Comparison of ENCODE assay signal across 8 cellular contexts in the genomic region with DNA sequence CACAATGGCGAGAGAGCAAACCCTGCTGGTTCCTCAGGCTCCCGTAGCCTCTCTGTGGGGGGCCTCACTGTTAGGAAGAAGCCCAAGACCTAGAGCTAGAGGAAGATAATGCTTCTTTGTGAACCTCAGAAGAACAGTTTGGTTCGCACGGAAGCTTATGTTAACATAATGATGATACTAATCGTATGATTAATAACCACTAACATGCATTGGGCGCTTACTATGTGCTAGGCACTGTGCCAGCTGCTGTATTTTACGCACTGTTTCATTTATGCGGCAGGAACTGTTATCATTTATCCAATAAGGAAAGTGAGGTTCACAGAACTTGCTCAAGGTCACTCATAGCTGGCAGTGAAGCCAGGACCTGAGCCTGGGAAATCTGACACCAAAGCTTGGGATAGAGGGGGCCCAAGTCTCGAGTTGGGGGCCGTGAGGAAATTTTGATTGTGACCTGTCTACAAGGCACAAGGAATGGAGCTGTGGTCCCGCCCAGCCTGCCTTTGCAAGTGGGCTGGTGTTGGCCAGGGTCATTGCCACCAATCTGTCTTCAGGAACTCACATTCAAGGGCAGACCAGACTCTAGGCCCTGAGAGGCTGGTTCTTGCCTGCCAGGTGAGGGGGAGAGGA. TPM values are rescaled to one million over a fixed set of nuclear protein-coding genes. Genes with fewer than 3 reads are reported as not detected.
DNase-seq lines count a peak whose midpoint lies in the region; ATAC-seq and TF ChIP-seq lines count a peak whose summit lies in the region.

No MANE protein-coding gene starts in this region.

- no peak for TF ChIP-seq CTCF in SK-N-SH (IDR thresholded peaks at IDR 0.05)
- no peak for TF ChIP-seq CTCF in fibroblast of mammary gland (conservative IDR thresholded peaks at IDR 0.05; ENCODE audit: control insufficient read depth, insufficient read depth, low read depth, low read length)

- H3K27me3 ChIP-seq in SK-N-SH (ENCODE audit: insufficient read depth) (peaks cover 11% of the 10 kb centered on the region; the same call in 1 of the 2 replicates), skeletal muscle satellite cell (ENCODE audit: control insufficient read depth, insufficient read depth, low read length) (peaks cover 31% of the 10 kb centered on the region)

- H3K79me2 ChIP-seq in SK-N-SH (ENCODE audit: insufficient read depth), result no peaks in the 10 kb centered on the region

- TF ChIP-seq RAD21 in SK-N-SH (IDR thresholded peaks at IDR 0.05; ENCODE audit: low read length), result peak; percentile 4; the same call in 1 of the 2 replicates

- POLR2A ChIA-PET in SK-N-SH (lab: Yijun Ruan, JAX), result interaction anchor here (1.0 to 5.2 kb wide), 7 partner anchors 7 to 151 kb away, joined by 3 to 245 read pairs (median 26); a partner anchor contains a TSS

- TF ChIP-seq EP300 in SK-N-SH (IDR thresholded peaks at IDR 0.05; ENCODE audit: borderline replicate concordance in 1 of 2, low read depth in 1 of 2, low read length in 1 of 2), result peak in 1 of 2 experiments; percentile 56; a peak in 2 of 4 replicates

- H2AFZ ChIP-seq in SK-N-SH (ENCODE audit: low read depth), result no peak overlapping the region

- H3K36me3 ChIP-seq in SK-N-SH (replicated peaks in 1 of 2; ENCODE audit: control insufficient read depth in 1 of 2, insufficient read depth in 2 of 2, low read length in 1 of 2) (no peaks in the 10 kb centered on the region), skeletal muscle satellite cell (ENCODE audit: insufficient read depth, low read length) (no peaks in the 10 kb centered on the region)

- H3K9me3 ChIP-seq in SK-N-SH (no peaks in the 10 kb centered on the region), skeletal muscle satellite cell (replicated peaks; ENCODE audit: low read length) (no peaks in the 10 kb centered on the region)

- H3K27ac ChIP-seq in SK-N-SH (ENCODE audit: low read depth in 2 of 2, low read length in 1 of 2), result peak overlapping the region; percentile 57 to 99

- DNase-seq in HCEC 1CT (peak; percentile 98), SK-N-SH (peak; percentile 23), fibroblast of mammary gland (ENCODE audit: low read depth) (peak; percentile 98), COR-L47 (lab: John Stamatoyannopoulos, UW) (no peak)

- H4K20me1 ChIP-seq in SK-N-SH (ENCODE audit: insufficient read depth), result peaks cover 11% of the 10 kb centered on the region

- H3K4me2 ChIP-seq in SK-N-SH (peak overlapping the region; percentile 68), skeletal muscle satellite cell (ENCODE audit: low read length) (peak overlapping the region; percentile 72)

- H3K9me2 ChIP-seq in SK-N-SH, result no peaks in the 10 kb centered on the region

- H3F3A ChIP-seq in SK-N-SH (replicated peaks; ENCODE audit: insufficient read depth), result peaks cover 16% of the 10 kb centered on the region

- no peak for ATAC-seq in GM21786 (IDR thresholded peaks at IDR 0.05; ENCODE audit: unreplicated experiment)
- no peak for ATAC-seq in HG02938 (IDR thresholded peaks at IDR 0.05; ENCODE audit: unreplicated experiment)
- no peak for ATAC-seq in GM21529 (IDR thresholded peaks at IDR 0.05; ENCODE audit: unreplicated experiment)

- 21% methylated on average over 11 of the region's 11 CpGs for WGBS in SK-N-SH (ENCODE audit: low lambda C conversion rate)

- no peak overlapping the region for H3K9ac ChIP-seq in SK-N-SH
- H3K9ac ChIP-seq in skeletal muscle satellite cell (ENCODE audit: low read depth, low read length), result peak overlapping the region; percentile 69

- H3K4me1 ChIP-seq in SK-N-SH (ENCODE audit: control insufficient read depth in 1 of 2, insufficient read depth in 2 of 2, low read depth in 1 of 2, low read length in 1 of 2) (peaks cover 25 to 62% of the 10 kb centered on the region in 2 experiments), skeletal muscle satellite cell (ENCODE audit: control insufficient read depth, insufficient read depth, low read length) (peaks cover 39% of the 10 kb centered on the region)

- H3K4me3 ChIP-seq in SK-N-SH (ENCODE audit: low read depth in 2 of 2, low read length in 1 of 2), result peak overlapping the region; percentile 11 to 39; a peak in 2 of 4 replicates
- no peak overlapping the region for H3K4me3 ChIP-seq in fibroblast of mammary gland (ENCODE audit: control insufficient read depth, low read depth, low read length)
- peak overlapping the region; percentile 25 for H3K4me3 ChIP-seq in skeletal muscle satellite cell (ENCODE audit: low read length)

- CTCF ChIA-PET in SK-N-SH (lab: Yijun Ruan, JAX), result interaction anchor here (0.6 to 15.7 kb wide), 42 partner anchors 10 to 1380 kb away, joined by 3 to 679 read pairs (median 4); a partner anchor contains a TSS

TF ChIP-seq in SK-N-SH, 30 proteins besides CTCF, POLR2A, EP300 and RAD21 (continues in another document):
- TF ChIP-seq MXI1 (IDR thresholded peaks at IDR 0.05; ENCODE audit: low read depth, low read length) (0 out of 2 replicates have a peak, but pooled peaks have one; percentile 9), SIN3A (IDR thresholded peaks at IDR 0.05; ENCODE audit: borderline replicate concordance, low read depth, low read length) (no peak), JUND (IDR thresholded peaks at IDR 0.05) (no peak; the same call in 1 of the 2 replicates), NRF1 (IDR thresholded peaks at IDR 0.05; ENCODE audit: low read depth, low read length) (no peak), SMC3 (IDR thresholded peaks at IDR 0.05; ENCODE audit: low read depth, low read length) (peak; percentile 25; the same call in 1 of the 2 replicates), POLR2AphosphoS5 (IDR thresholded peaks at IDR 0.05; ENCODE audit: low read depth, low read length) (peak; percentile 59; the same call in 1 of the 2 replicates), CHD2 (IDR thresholded peaks at IDR 0.05; ENCODE audit: low read length, partially characterized antibody) (peak; percentile 25)
- TF ChIP-seq, protein P1, sequence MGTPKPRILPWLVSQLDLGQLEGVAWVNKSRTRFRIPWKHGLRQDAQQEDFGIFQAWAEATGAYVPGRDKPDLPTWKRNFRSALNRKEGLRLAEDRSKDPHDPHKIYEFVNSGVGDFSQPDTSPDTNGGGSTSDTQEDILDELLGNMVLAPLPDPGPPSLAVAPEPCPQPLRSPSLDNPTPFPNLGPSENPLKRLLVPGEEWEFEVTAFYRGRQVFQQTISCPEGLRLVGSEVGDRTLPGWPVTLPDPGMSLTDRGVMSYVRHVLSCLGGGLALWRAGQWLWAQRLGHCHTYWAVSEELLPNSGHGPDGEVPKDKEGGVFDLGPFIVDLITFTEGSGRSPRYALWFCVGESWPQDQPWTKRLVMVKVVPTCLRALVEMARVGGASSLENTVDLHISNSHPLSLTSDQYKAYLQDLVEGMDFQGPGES (IDR thresholded peaks at IDR 0.05; ENCODE audit: low read depth, low read length), result no peak
- TF ChIP-seq, protein P2, sequence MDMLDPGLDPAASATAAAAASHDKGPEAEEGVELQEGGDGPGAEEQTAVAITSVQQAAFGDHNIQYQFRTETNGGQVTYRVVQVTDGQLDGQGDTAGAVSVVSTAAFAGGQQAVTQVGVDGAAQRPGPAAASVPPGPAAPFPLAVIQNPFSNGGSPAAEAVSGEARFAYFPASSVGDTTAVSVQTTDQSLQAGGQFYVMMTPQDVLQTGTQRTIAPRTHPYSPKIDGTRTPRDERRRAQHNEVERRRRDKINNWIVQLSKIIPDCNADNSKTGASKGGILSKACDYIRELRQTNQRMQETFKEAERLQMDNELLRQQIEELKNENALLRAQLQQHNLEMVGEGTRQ (IDR thresholded peaks at IDR 0.05; ENCODE audit: borderline replicate concordance, low read depth, low read length), result no peak
- TF ChIP-seq, protein P3, sequence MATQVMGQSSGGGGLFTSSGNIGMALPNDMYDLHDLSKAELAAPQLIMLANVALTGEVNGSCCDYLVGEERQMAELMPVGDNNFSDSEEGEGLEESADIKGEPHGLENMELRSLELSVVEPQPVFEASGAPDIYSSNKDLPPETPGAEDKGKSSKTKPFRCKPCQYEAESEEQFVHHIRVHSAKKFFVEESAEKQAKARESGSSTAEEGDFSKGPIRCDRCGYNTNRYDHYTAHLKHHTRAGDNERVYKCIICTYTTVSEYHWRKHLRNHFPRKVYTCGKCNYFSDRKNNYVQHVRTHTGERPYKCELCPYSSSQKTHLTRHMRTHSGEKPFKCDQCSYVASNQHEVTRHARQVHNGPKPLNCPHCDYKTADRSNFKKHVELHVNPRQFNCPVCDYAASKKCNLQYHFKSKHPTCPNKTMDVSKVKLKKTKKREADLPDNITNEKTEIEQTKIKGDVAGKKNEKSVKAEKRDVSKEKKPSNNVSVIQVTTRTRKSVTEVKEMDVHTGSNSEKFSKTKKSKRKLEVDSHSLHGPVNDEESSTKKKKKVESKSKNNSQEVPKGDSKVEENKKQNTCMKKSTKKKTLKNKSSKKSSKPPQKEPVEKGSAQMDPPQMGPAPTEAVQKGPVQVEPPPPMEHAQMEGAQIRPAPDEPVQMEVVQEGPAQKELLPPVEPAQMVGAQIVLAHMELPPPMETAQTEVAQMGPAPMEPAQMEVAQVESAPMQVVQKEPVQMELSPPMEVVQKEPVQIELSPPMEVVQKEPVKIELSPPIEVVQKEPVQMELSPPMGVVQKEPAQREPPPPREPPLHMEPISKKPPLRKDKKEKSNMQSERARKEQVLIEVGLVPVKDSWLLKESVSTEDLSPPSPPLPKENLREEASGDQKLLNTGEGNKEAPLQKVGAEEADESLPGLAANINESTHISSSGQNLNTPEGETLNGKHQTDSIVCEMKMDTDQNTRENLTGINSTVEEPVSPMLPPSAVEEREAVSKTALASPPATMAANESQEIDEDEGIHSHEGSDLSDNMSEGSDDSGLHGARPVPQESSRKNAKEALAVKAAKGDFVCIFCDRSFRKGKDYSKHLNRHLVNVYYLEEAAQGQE (IDR thresholded peaks at IDR 0.05; ENCODE audit: low read depth, low read length), result 0 out of 2 replicates have a peak, but pooled peaks have one; percentile 35

RNA-seq across cellular contexts. Expression of a gene that starts 6.8 kb away (rescaled TPM):
- polyA plus RNA-seq in SK-N-SH (2012; rRNA removed), result 2.2 and 5.0 TPM in 2 replicates
- polyA plus RNA-seq in SK-N-SH (2012; cell fraction: cytosol; rRNA removed), result 5.8 and 8.0 TPM in 2 replicates
- polyA plus RNA-seq in SK-N-SH (2012; cell fraction: nucleus; rRNA removed), result 5.6 and 13.2 TPM in 2 replicates
- total RNA-seq in skeletal muscle satellite cell (2012; rRNA removed), result 0.22 and 1.0 TPM in 2 replicates

RNA-seq across cellular contexts. Expression of a gene that starts 9.2 kb away (rescaled TPM):
- polyA plus RNA-seq in SK-N-SH (2012; rRNA removed), result 1.7 and 3.7 TPM in 2 replicates
- polyA plus RNA-seq in SK-N-SH (2012; cell fraction: cytosol; rRNA removed), result 1.3 and 3.2 TPM in 2 replicates
- 1.1 and 1.7 TPM in 2 replicates for polyA plus RNA-seq in SK-N-SH (2012; cell fraction: nucleus; rRNA removed)
- total RNA-seq in skeletal muscle satellite cell (2012; rRNA removed), result 12.7 and 12.9 TPM in 2 replicates

RNA-seq across cellular contexts. Expression of a gene that starts 39.0 kb away (rescaled TPM):
- 0.57 and 0.94 TPM in 2 replicates for polyA plus RNA-seq in SK-N-SH (2012; rRNA removed)
- polyA plus RNA-seq in SK-N-SH (2012; cell fraction: cytosol; rRNA removed), result 0.44 and 0.60 TPM in 2 replicates
- 0.49 and 1.7 TPM in 2 replicates for polyA plus RNA-seq in SK-N-SH (2012; cell fraction: nucleus; rRNA removed)
- total RNA-seq in skeletal muscle satellite cell (2012; rRNA removed), result 0.22 TPM in 1 of 2 replicates, not detected in the other

RNA-seq across cellular contexts. Expression of a gene that starts 45.4 kb away (rescaled TPM):
- 14.0 and 16.1 TPM in 2 replicates for polyA plus RNA-seq in SK-N-SH (2012; rRNA removed)
- 7.0 and 9.1 TPM in 2 replicates for polyA plus RNA-seq in SK-N-SH (2012; cell fraction: cytosol; rRNA removed)
- polyA plus RNA-seq in SK-N-SH (2012; cell fraction: nucleus; rRNA removed), result 51.9 and 65.9 TPM in 2 replicates
- total RNA-seq in skeletal muscle satellite cell (2012; rRNA removed), result 6.6 and 9.6 TPM in 2 replicates
